1 cellular context compared by ENCODE assay signal in genomic region chr17:37494971-37495370, GRCh38.
TF ChIP-seq lines count a peak whose summit lies in the region.

No MANE protein-coding gene starts in this region.

TF ChIP-seq in HepG2, 621 proteins besides CTCF, POLR2A, EP300 and RAD21:
- TF ChIP-seq ZNF687 (CRISPR knock-in tag; IDR thresholded peaks at IDR 0.05) (peak; percentile 58), HNRNPL (IDR thresholded peaks at IDR 0.05; ENCODE audit: low read depth, low read length) (0 out of 2 replicates have a peak, but pooled peaks have one; percentile 56), SOX6 (IDR thresholded peaks at IDR 0.05) (no peak), SOX6 (CRISPR knock-in tag; IDR thresholded peaks at IDR 0.05) (0 out of 2 replicates have a peak, but pooled peaks have one; percentile 1), THYN1 (CRISPR knock-in tag; IDR thresholded peaks at IDR 0.05; ENCODE audit: borderline replicate concordance, low read depth) (no peak), ZNF747 (CRISPR knock-in tag; IDR thresholded peaks at IDR 0.05; ENCODE audit: borderline replicate concordance) (0 out of 2 replicates have a peak, but pooled peaks have one; percentile 41)
TF ChIP-seq in HepG2: peak in this region for 4.
